8 cellular contexts compared by ENCODE assay signal in genomic region chr20:30283502-30284360, GRCh38.
DNase-seq lines count a peak whose midpoint lies in the region; ATAC-seq, FAIRE-seq and TF ChIP-seq lines count a peak whose summit lies in the region.
"Not testable (repeated sequence)": the region's sequence is repeated elsewhere in the genome, so short reads cannot be mapped to it uniquely, and the experiment has no call there.

No MANE protein-coding gene starts in this region.

- H3K4me3 ChIP-seq in pancreas = peak overlapping the region in 3 of 4 donors; percentile 16 to 43 (median 29)

- H3K9me3 ChIP-seq in pancreas = not testable (repeated sequence)

- not testable (repeated sequence) for H3K36me3 ChIP-seq in pancreas

- DNase-seq in CD14-positive monocyte (ENCODE audit: low spot score) = not testable (repeated sequence)
- DNase-seq in RCC 7860 (ENCODE audit: low spot score) (peak; percentile 29), left ventricle myocardium superior (peak; percentile 81), pancreas (peak; percentile 54 to 96 (median 78))
- DNase-seq in activated CD8-positive, alpha-beta memory T cell treated with anti-CD3 and anti-CD28 coated beads, Interleukin-2, amount 50 U/mL, for 4 hours = peak; percentile 66
- DNase-seq in central memory CD4-positive, alpha-beta T cell = peak; percentile 81
- peak; percentile 19 to 72 for DNase-seq in stimulated activated CD8-positive, alpha-beta memory T cell treated with anti-CD3 and anti-CD28 coated beads, Interleukin-4, amount 100 ng/mL, for 1 hour (ENCODE audit: low read depth in 2 of 2, low spot score in 1 of 2)

- H3K27me3 Mint-ChIP-seq in CD14-positive monocyte (ENCODE audit: low read depth in 3 of 3) = peaks cover 0 to 16% (median 5%) of the 10 kb centered on the region in 3 donors

- peak overlapping the region; percentile 61 for H3K4me3 Mint-ChIP-seq in CD14-positive monocyte

- H3K4me1 Mint-ChIP-seq in CD14-positive monocyte = not testable (repeated sequence)

- not testable (repeated sequence) for H3K27me3 ChIP-seq in pancreas

- not testable (repeated sequence) for H3K4me1 ChIP-seq in pancreas

- peak overlapping the region in 1 of 4 donors; percentile 22 for H3K27ac ChIP-seq in pancreas

- 20 to 41% methylated on average over 53 of the region's 53 CpGs for WGBS in pancreas, 2 donors

- H3K36me3 Mint-ChIP-seq in CD14-positive monocyte = not testable (repeated sequence)

- peaks cover 0 to 66% (median 34%) of the 10 kb centered on the region in 7 donors for H3K9me3 Mint-ChIP-seq in CD14-positive monocyte

- TF ChIP-seq CTCF in CD14-positive monocyte (IDR thresholded peaks at IDR 0.05); pancreas (IDR thresholded peaks at IDR 0.05): not testable (repeated sequence)

- not testable (repeated sequence) for H3K27ac Mint-ChIP-seq in CD14-positive monocyte

- ATAC-seq in HG03571 (IDR thresholded peaks at IDR 0.05; ENCODE audit: unreplicated experiment) (peak; percentile 59), left ventricle myocardium superior (peak; percentile 23), pancreas (peak; percentile 67 to 91 (median 82))

- not testable (repeated sequence) for FAIRE-seq in RCC 7860 (lab: Jason Lieb, UNC); pancreas (lab: Jason Lieb, UNC)

- intact Hi-C loops in CD14-positive monocyte (cut with micrococcal nuclease); left ventricle myocardium superior (cut with micrococcal nuclease); pancreas (cut with DNase I): not testable (repeated sequence)

Comparison
In these comparisons a context has a peak if more than half of its experiments do, and no peak if none do; other contexts are left out.
1. ATAC-seq: peak in every context shown above with its lines; median percentile 82 in pancreas; 59 in HG03571; 23 in left ventricle myocardium superior.